13 cellular contexts compared by ENCODE assay signal in the genomic region with DNA sequence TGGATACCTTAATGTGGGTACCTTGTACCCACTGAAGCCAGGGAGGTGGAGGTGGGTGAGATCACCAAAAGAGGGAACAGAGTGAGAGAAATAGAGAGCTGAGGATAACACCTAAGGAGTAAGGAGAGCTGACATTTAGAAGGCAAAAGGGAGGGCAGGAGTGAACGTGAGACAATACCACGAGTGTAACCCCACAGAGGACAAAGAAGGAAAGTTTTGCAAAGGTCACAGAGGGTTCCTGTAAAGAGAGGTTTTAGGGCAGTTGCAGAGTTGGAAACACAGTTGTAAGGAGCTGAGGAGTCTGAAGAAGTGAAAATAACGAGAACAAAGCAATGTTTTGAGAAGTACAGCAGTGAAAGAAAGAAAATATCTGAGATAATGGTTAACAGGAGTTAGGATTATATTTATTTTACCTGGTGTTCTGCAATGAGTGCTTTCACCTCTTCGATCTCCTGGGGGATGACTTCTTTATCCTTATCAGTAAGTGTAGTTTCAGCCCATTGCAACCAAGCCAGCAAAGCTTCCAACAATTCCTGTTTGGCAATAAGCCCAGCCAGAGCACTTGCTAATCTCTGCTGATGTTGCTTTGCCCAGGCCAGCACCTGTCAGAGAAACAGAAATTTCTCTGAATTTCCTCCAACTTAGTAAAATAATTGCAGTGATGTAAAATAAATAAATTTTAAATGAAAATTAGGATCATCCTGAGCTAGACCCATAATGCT.
DNase-seq lines count a peak whose midpoint lies in the region; ATAC-seq and TF ChIP-seq lines count a peak whose summit lies in the region.
"Had no signal": no experiment of that assay in that cellular context is flagged by ENCODE, and none has a peak within 500 bp of the region (broad histone marks: within the 10 kb centered on the region; RNA-seq: fewer than 3 reads in every experiment).

No MANE protein-coding gene starts in this region.

- peaks cover 53% of the 10 kb centered on the region for H3K36me3 Mint-ChIP-seq in Caco-2 (ENCODE audit: insufficient read depth, unreplicated experiment)
- peaks cover 0 to 5% of the 10 kb centered on the region in 2 donors for H3K36me3 Mint-ChIP-seq in activated naive CD4-positive, alpha-beta T cell treated with anti-CD3 and anti-CD28 coated beads, Interleukin-2, amount 50 U/mL, for 72 hours
- H3K36me3 Mint-ChIP-seq: naive B cell had no signal

- H3K9me3 Mint-ChIP-seq in Caco-2 (ENCODE audit: unreplicated experiment): no peaks in the 10 kb centered on the region
- peaks cover 0 to 4% of the 10 kb centered on the region in 2 donors for H3K9me3 Mint-ChIP-seq in activated naive CD4-positive, alpha-beta T cell treated with anti-CD3 and anti-CD28 coated beads, Interleukin-2, amount 50 U/mL, for 72 hours

- peaks cover 12% of the 10 kb centered on the region for H3K4me1 Mint-ChIP-seq in Caco-2 (ENCODE audit: low read depth, unreplicated experiment)
- H3K4me1 Mint-ChIP-seq: naive B cell had no signal

- H3K4me1 ChIP-seq in Caco-2: peaks cover 8% of the 10 kb centered on the region; the same call in 1 of the 2 replicates

- POLR2A ChIA-PET in Caco-2 (lab: Charles Lee): interaction anchor here (0.7 kb wide), 1 partner anchor 66 kb away, joined by 6 read pairs; no protein-coding TSS in a partner anchor

- no peak overlapping the region for H3K4me3 Mint-ChIP-seq in Caco-2 (ENCODE audit: unreplicated experiment)
- H3K4me3 Mint-ChIP-seq: activated T-cell treated with anti-CD3 and anti-CD28 coated beads, Interleukin-2, amount 50 U/mL, for 72 hours; naive B cell had no signal

- intact Hi-C loops in Caco-2 (cut with micrococcal nuclease; ENCODE audit: unreplicated experiment): no loop called here

- H3K36me3 ChIP-seq in Caco-2 (ENCODE audit: control insufficient read depth, insufficient read depth, low read length): no peaks in the 10 kb centered on the region

- no peak for DNase-seq in Caco-2
- peak; percentile 13 for DNase-seq in NCI-H146 treated with DMSO at 0.1 percent for 48 hours (lab: John Stamatoyannopoulos, UW; ENCODE audit: unreplicated experiment)
- DNase-seq in epithelial cell of esophagus (ENCODE audit: low read depth): peak; percentile 3
- DNase-seq in mucosa of gallbladder (ENCODE audit: low spot score): peak; percentile 82
- DNase-seq in effector CD8-positive, alpha-beta T cell (lab: John Stamatoyannopoulos, UW): no peak
- no peak for DNase-seq in activated naive CD4-positive, alpha-beta T cell treated with anti-CD3 and anti-CD28 coated beads, Interleukin-2, amount 50 U/mL, for 72 hours (ENCODE audit: low spot score in 2 of 2)
- no peak for DNase-seq in retina
- DNase-seq: activated T-cell treated with anti-CD3 and anti-CD28 coated beads, Interleukin-2, amount 50 U/mL, for 72 hours; GM23248; MV-4-11; naive B cell; stimulated activated CD4-positive, alpha-beta T cell treated with anti-CD3 and anti-CD28 coated beads, Interleukin-1b, Interleukin-23, amount 100 ng/mL, for 48 hours had no signal

- H3K27ac Mint-ChIP-seq in Caco-2 (ENCODE audit: unreplicated experiment): peak overlapping the region; percentile 19
- H3K27ac Mint-ChIP-seq in activated naive CD4-positive, alpha-beta T cell treated with anti-CD3 and anti-CD28 coated beads, Interleukin-2, amount 50 U/mL, for 72 hours: no peak overlapping the region
- H3K27ac Mint-ChIP-seq: activated T-cell treated with anti-CD3 and anti-CD28 coated beads, Interleukin-2, amount 50 U/mL, for 72 hours; naive B cell had no signal

- no peaks in the 10 kb centered on the region for H3K27me3 ChIP-seq in Caco-2 (replicated peaks; ENCODE audit: control insufficient read depth, insufficient read depth, low read length)

- CTCF ChIA-PET in Caco-2 (lab: Charles Lee): no interaction called here

- ATAC-seq in HG02840 (IDR thresholded peaks at IDR 0.05; ENCODE audit: low FRiP score, unreplicated experiment): no peak
- no peak for ATAC-seq in activated naive CD4-positive, alpha-beta T cell treated with anti-CD3 and anti-CD28 coated beads, Interleukin-2, amount 50 U/mL, for 72 hours
- ATAC-seq: activated T-cell treated with anti-CD3 and anti-CD28 coated beads, Interleukin-2, amount 50 U/mL, for 72 hours had no signal

- no peaks in the 10 kb centered on the region for H3K9me3 ChIP-seq in Caco-2

- BruUV-seq in Caco-2 (replicated peaks; lab: Mats Ljungman, UMichigan): no TSS peak

- H3K4me3 ChIP-seq in Caco-2 (ENCODE audit: low read depth, low read length) (no peak overlapping the region), epithelial cell of esophagus (ENCODE audit: low read length) (no peak overlapping the region)
- H3K4me3 ChIP-seq: GM23248 had no signal

- no peaks in the 10 kb centered on the region for H3K27me3 Mint-ChIP-seq in Caco-2 (ENCODE audit: insufficient read depth, unreplicated experiment)
- H3K27me3 Mint-ChIP-seq: naive B cell had no signal

- TF ChIP-seq CTCF in Caco-2 (IDR thresholded peaks at IDR 0.05; ENCODE audit: insufficient read depth in 1 of 2, low read depth in 1 of 2, low read length in 1 of 2, severe bottlenecking in 1 of 2, unreplicated experiment in 1 of 2): no peak
- no peak for TF ChIP-seq CTCF in epithelial cell of esophagus (IDR thresholded peaks at IDR 0.05; ENCODE audit: insufficient read depth, low read depth, low read length, missing control alignments)

Comparison
In these comparisons a context has a peak if more than half of its experiments do, and no peak if none do; other contexts are left out.
1. DNase-seq: peak in NCI-H146 treated with DMSO at 0.1 percent for 48 hours (single experiment), epithelial cell of esophagus (single experiment) and mucosa of gallbladder (single experiment); none in Caco-2 (0 of 2), effector CD8-positive, alpha-beta T cell (single experiment), activated naive CD4-positive, alpha-beta T cell treated with anti-CD3 and anti-CD28 coated beads, Interleukin-2, amount 50 U/mL, for 72 hours (0 of 2) and retina (single experiment).